Comparison of ENCODE assay signal across 26 cellular contexts in the genomic region with DNA sequence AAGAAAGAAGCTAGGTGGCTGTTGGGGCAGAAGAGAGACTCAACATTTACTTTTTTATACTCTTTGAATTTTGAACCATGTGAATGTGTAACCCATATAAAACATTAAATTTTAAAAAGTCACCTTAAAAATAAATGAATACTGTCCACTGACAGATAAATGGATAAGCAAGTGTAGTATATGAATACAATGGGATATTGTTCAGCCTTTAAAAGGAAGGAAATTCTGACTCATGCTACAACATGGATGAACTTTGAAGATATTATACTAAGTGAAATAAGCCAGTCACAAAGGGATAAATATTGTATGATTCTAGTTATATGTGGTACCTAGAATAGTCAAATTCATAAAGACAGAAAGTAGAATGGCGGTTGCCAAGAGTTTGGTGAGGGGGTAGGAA.
"Had no signal": no experiment of that assay in that cellular context is flagged by ENCODE, and none has a peak within 500 bp of the region (broad histone marks: within the 10 kb centered on the region; RNA-seq: fewer than 3 reads in every experiment).

No MANE protein-coding gene starts in this region.

- H2AFZ ChIP-seq: PC-9 had no signal

- H3K4me2 ChIP-seq: PC-9 had no signal

- H3K27me3 ChIP-seq: ascending aorta, body of pancreas, MG63 had no signal

- H3K9me3 ChIP-seq: ascending aorta, body of pancreas, MG63 had no signal

- H3K36me3 ChIP-seq: ascending aorta, MG63 had no signal

- DNase-seq: activated CD4-positive, alpha-beta T cell treated with anti-CD3 and anti-CD28 coated beads, Interleukin-2, amount 10 ng/mL, durations not matched to agents 24 days and 14 days; activated CD4-positive, alpha-beta T cell treated with anti-CD3 and anti-CD28 coated beads, Interleukin-2, amount 50 U/mL, for 4 hours; activated CD8-positive, alpha-beta T cell treated with anti-CD3 and anti-CD28 coated beads for 36 hours; activated effector memory CD4-positive, alpha-beta T cell treated with anti-CD3 and anti-CD28 coated beads, Interleukin-2, amount 50 U/mL, for 16 hours; activated naive CD4-positive, alpha-beta T cell; activated naive CD8-positive, alpha-beta T cell treated with anti-CD3 and anti-CD28 coated beads, Interleukin-2, amount 10 ng/mL, durations not matched to agents 7 days and 5 days; activated T-cell treated with anti-CD3 and anti-CD28 coated beads, Interleukin-2, amount 50 U/mL, for 1 hour; activated T-cell treated with anti-CD3 and anti-CD28 coated beads, Interleukin-2, amount 50 U/mL, for 72 hours; amygdala; body of pancreas; central memory CD4-positive, alpha-beta T cell; Karpas-422; KBM-7; MG63; NCI-H1048; NCI-H1105 treated with DMSO at 0.1 percent for 48 hours; NCI-H1436; NCI-H1694; NCI-H1930; NCI-H345; NCI-H524 treated with DMSO at 0.1 percent for 48 hours; PC-9 had no signal

- H3K4me3 ChIP-seq: ascending aorta, body of pancreas, MG63, PC-9 had no signal

- ATAC-seq: activated CD8-positive, alpha-beta T cell treated with anti-CD3 and anti-CD28 coated beads for 36 hours; activated T-cell treated with anti-CD3 and anti-CD28 coated beads, Interleukin-2, amount 50 U/mL, for 72 hours; activated T-helper 17 cell treated with anti-CD3 and anti-CD28 coated beads, Interleukin-2, amount 50 U/mL, for 72 hours; body of pancreas; Right ventricle myocardium inferior had no signal

- H3K27ac ChIP-seq: ascending aorta, body of pancreas, PC-9, RWPE1 had no signal
